Comparison of ENCODE assay signal across 20 cellular contexts in the genomic region with DNA sequence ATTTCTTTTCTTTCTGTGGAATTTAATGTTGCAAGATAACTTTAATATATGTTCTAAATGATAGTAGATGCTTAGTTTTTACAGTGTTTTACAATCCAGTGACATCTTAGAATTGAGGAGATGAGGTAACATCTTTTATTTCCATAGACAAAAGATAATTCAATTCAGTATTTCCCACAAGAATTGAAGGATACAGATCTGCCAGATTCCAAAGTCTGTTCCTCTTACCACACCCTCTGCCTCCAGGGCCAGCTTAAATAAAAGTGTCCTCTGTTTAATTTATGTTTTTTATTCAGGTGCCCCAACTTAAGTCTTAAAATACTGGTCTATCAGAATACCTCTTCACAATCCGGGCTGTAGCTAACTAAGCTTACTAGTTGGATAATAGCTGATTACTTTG. TPM values are rescaled to one million over a fixed set of nuclear protein-coding genes. Genes with fewer than 3 reads are reported as not detected.
DNase-seq lines count a peak whose midpoint lies in the region; ATAC-seq and TF ChIP-seq lines count a peak whose summit lies in the region.
"Had no signal": no experiment of that assay in that cellular context is flagged by ENCODE, and none has a peak within 500 bp of the region (broad histone marks: within the 10 kb centered on the region; RNA-seq: fewer than 3 reads in every experiment).

No MANE protein-coding gene starts in this region.

- H3K4me1 ChIP-seq in Loucy (ENCODE audit: insufficient read depth, low read length, poor library complexity, severe bottlenecking): peaks cover 27% of the 10 kb centered on the region

- peaks cover 93% of the 10 kb centered on the region for H4K20me1 ChIP-seq in Loucy (ENCODE audit: insufficient read depth, low read length, poor library complexity, severe bottlenecking)

- no peaks in the 10 kb centered on the region for H3K27me3 Mint-ChIP-seq in activated naive CD4-positive, alpha-beta T cell treated with anti-CD3 and anti-CD28 coated beads, Interleukin-2, amount 10 ng/mL, durations not matched to agents 7 days and 5 days
- no peaks in the 10 kb centered on the region for H3K27me3 Mint-ChIP-seq in central memory CD8-positive, alpha-beta T cell

- TF ChIP-seq CTCF in Loucy (conservative IDR thresholded peaks at IDR 0.05; ENCODE audit: low read length): no peak

- H3K79me2 ChIP-seq in Loucy (ENCODE audit: insufficient read depth, low read length): peaks cover 100% of the 10 kb centered on the region

- no peak for DNase-seq in activated naive CD4-positive, alpha-beta T cell treated with anti-CD3 and anti-CD28 coated beads, Interleukin-2, amount 10 ng/mL, durations not matched to agents 7 days and 5 days
- no peak for DNase-seq in activated naive CD4-positive, alpha-beta T cell treated with anti-CD3 and anti-CD28 coated beads, Interleukin-2, amount 50 U/mL, for 72 hours (ENCODE audit: low spot score in 2 of 2)
- DNase-seq in central memory CD8-positive, alpha-beta T cell (ENCODE audit: low spot score in 2 of 2): no peak
- DNase-seq in sciatic nerve (ENCODE audit: low spot score) (no peak), HT-29 (ENCODE audit: low spot score) (no peak)
- DNase-seq in stimulated activated CD4-positive, alpha-beta T cell treated with anti-CD3 and anti-CD28 coated beads, Interleukin-1b, Interleukin-23, amount 100 ng/mL, for 48 hours: no peak
- no peak for DNase-seq in stimulated activated CD4-positive, alpha-beta T cell treated with anti-CD3 and anti-CD28 coated beads, Interleukin-15, amount 100 ng/mL, for 24 hours
- DNase-seq: activated CD4-positive, CD25-positive, alpha-beta regulatory T cell treated with anti-CD3 and anti-CD28 coated beads, Interleukin-2, amount 50 U/mL, for 72 hours; activated CD8-positive, alpha-beta memory T cell treated with anti-CD3 and anti-CD28 coated beads, Interleukin-2, amount 50 U/mL, for 4 hours; activated naive CD4-positive, alpha-beta T cell treated with anti-CD3 and anti-CD28 coated beads for 36 hours; body of pancreas; colonic mucosa; GDM1; H9; hypothalamus; NCI-H2029; Right ventricle myocardium superior; stimulated activated naive CD4-positive, alpha-beta T cell treated with Interleukin-2 at 50 U/mL for 16 hours; upper lobe of right lung had no signal

- H3K4me3 Mint-ChIP-seq in activated naive CD4-positive, alpha-beta T cell treated with anti-CD3 and anti-CD28 coated beads, Interleukin-2, amount 10 ng/mL, durations not matched to agents 7 days and 5 days: peak overlapping the region; percentile 49
- peak overlapping the region; percentile 36 for H3K4me3 Mint-ChIP-seq in central memory CD8-positive, alpha-beta T cell

- peak overlapping the region; percentile 95 for H3K4me2 ChIP-seq in Loucy (ENCODE audit: low read depth, low read length, poor library complexity, severe bottlenecking)

- no peak overlapping the region for H2AFZ ChIP-seq in Loucy (ENCODE audit: low read length)

- peaks cover 27% of the 10 kb centered on the region for H3F3A ChIP-seq in Loucy (ENCODE audit: low read depth)

- intact Hi-C loops in sciatic nerve (cut with DNase I): no loop called here

- H3K9me3 ChIP-seq in Loucy (ENCODE audit: insufficient read depth, low read depth, low read length): no peaks in the 10 kb centered on the region
- H3K9me3 ChIP-seq: body of pancreas, colonic mucosa, upper lobe of right lung had no signal

- CTCF ChIA-PET in activated naive CD4-positive, alpha-beta T cell treated with anti-CD3 and anti-CD28 coated beads, Interleukin-2, amount 10 ng/mL, durations not matched to agents 7 days and 5 days (lab: Charles Lee): interaction anchor here (1.1 kb wide), 1 partner anchor 8 kb away, joined by 3 read pairs; no protein-coding TSS in a partner anchor

- no peaks in the 10 kb centered on the region for H3K9me2 ChIP-seq in Loucy (replicated peaks; ENCODE audit: low read depth, low read length)

- no peak for ATAC-seq in activated naive CD4-positive, alpha-beta T cell treated with anti-CD3 and anti-CD28 coated beads, Interleukin-2, amount 50 U/mL, for 72 hours
- ATAC-seq in central memory CD8-positive, alpha-beta T cell (replicated peaks; ENCODE audit: extremely low read depth, poor library complexity, severe bottlenecking): no peak
- peak; percentile 26 for ATAC-seq in sciatic nerve
- ATAC-seq: body of pancreas, upper lobe of right lung had no signal

- H3K27ac Mint-ChIP-seq in activated naive CD4-positive, alpha-beta T cell treated with anti-CD3 and anti-CD28 coated beads, Interleukin-2, amount 10 ng/mL, durations not matched to agents 7 days and 5 days: no peak overlapping the region
- H3K27ac Mint-ChIP-seq in activated naive CD4-positive, alpha-beta T cell treated with anti-CD3 and anti-CD28 coated beads, Interleukin-2, amount 50 U/mL, for 72 hours: no peak overlapping the region
- H3K27ac Mint-ChIP-seq in central memory CD8-positive, alpha-beta T cell (ENCODE audit: low read depth): peak overlapping the region; percentile 7

- peak overlapping the region; percentile 99 for H3K9ac ChIP-seq in Loucy (ENCODE audit: low read depth, low read length, poor library complexity, severe bottlenecking)

- peaks cover 99% of the 10 kb centered on the region for H3K36me3 ChIP-seq in Loucy (ENCODE audit: insufficient read depth, low read length)
- H3K36me3 ChIP-seq: colonic mucosa, upper lobe of right lung had no signal

- H3K36me3 Mint-ChIP-seq in activated naive CD4-positive, alpha-beta T cell treated with anti-CD3 and anti-CD28 coated beads, Interleukin-2, amount 10 ng/mL, durations not matched to agents 7 days and 5 days: peaks cover 69% of the 10 kb centered on the region
- peaks cover 12 to 46% of the 10 kb centered on the region in 2 donors for H3K36me3 Mint-ChIP-seq in activated naive CD4-positive, alpha-beta T cell treated with anti-CD3 and anti-CD28 coated beads, Interleukin-2, amount 50 U/mL, for 72 hours
- H3K36me3 Mint-ChIP-seq in central memory CD8-positive, alpha-beta T cell (ENCODE audit: insufficient read depth): peaks cover 7% of the 10 kb centered on the region

- H3K4me1 Mint-ChIP-seq in activated naive CD4-positive, alpha-beta T cell treated with anti-CD3 and anti-CD28 coated beads, Interleukin-2, amount 10 ng/mL, durations not matched to agents 7 days and 5 days: peaks cover 69% of the 10 kb centered on the region
- H3K4me1 Mint-ChIP-seq in central memory CD8-positive, alpha-beta T cell: peaks cover 75% of the 10 kb centered on the region

- H3K27me3 ChIP-seq in Loucy (ENCODE audit: insufficient read depth, low read length, poor library complexity, severe bottlenecking): peaks cover 80% of the 10 kb centered on the region
- H3K27me3 ChIP-seq: body of pancreas, colonic mucosa, upper lobe of right lung had no signal

- no peaks in the 10 kb centered on the region for H3K9me3 Mint-ChIP-seq in activated naive CD4-positive, alpha-beta T cell treated with anti-CD3 and anti-CD28 coated beads, Interleukin-2, amount 10 ng/mL, durations not matched to agents 7 days and 5 days
- peaks cover 0 to 4% of the 10 kb centered on the region in 2 donors for H3K9me3 Mint-ChIP-seq in activated naive CD4-positive, alpha-beta T cell treated with anti-CD3 and anti-CD28 coated beads, Interleukin-2, amount 50 U/mL, for 72 hours
- H3K9me3 Mint-ChIP-seq in central memory CD8-positive, alpha-beta T cell: no peaks in the 10 kb centered on the region
- H3K9me3 Mint-ChIP-seq: activated naive CD4-positive, alpha-beta T cell treated with anti-CD3 and anti-CD28 coated beads for 36 hours; H9 had no signal

- peak overlapping the region; percentile 88 for H3K4me3 ChIP-seq in Loucy (ENCODE audit: low read length, poor library complexity, severe bottlenecking)
- H3K4me3 ChIP-seq: body of pancreas, colonic mucosa, upper lobe of right lung had no signal

RNA-seq across cellular contexts. Expression of gene STT3B, which starts 6.5 kb away (rescaled TPM):
- 100 to 1,000 TPM in 1 of 2 donors, 10 to 100 TPM in 1; 93.5 to 132 TPM for total RNA-seq in activated naive CD4-positive, alpha-beta T cell treated with anti-CD3 and anti-CD28 coated beads, Interleukin-2, amount 50 U/mL, for 72 hours
- total RNA-seq in sciatic nerve: 107 TPM
- total RNA-seq in HT-29 (2014; rRNA removed; shearing (Covaris generic)): 75.0 and 86.5 TPM in 2 replicates
